Comparison of ENCODE assay signal across 8 cellular contexts in genomic region chr1:235329139-235329808, GRCh38. TPM values are rescaled to one million over a fixed set of nuclear protein-coding genes. Genes with fewer than 3 reads are reported as not detected.
DNase-seq lines count a peak whose midpoint lies in the region; ATAC-seq and TF ChIP-seq lines count a peak whose summit lies in the region.

No MANE protein-coding gene starts in this region.

- peak; percentile 30; the same call in 1 of the 2 replicates for TF ChIP-seq CTCF in PC-9 (conservative IDR thresholded peaks at IDR 0.05)

- peak overlapping the region; percentile 73 for H2AFZ ChIP-seq in PC-9

- CTCF ChIA-PET in activated CD8-positive, alpha-beta memory T cell treated with anti-CD3 and anti-CD28 coated beads, Interleukin-2, amount 10 ng/mL, durations not matched to agents 7 days and 5 days (lab: Charles Lee), result interaction anchor here (0.9 to 1.4 kb wide), 5 partner anchors 12 to 99 kb away, joined by 3 to 6 read pairs (median 3); partner anchors contain the start of gene TBCE
- CTCF ChIA-PET in PC-9 (lab: Charles Lee), result no interaction called here

- no peaks in the 10 kb centered on the region for H3K9me3 Mint-ChIP-seq in activated CD8-positive, alpha-beta memory T cell treated with anti-CD3 and anti-CD28 coated beads, Interleukin-2, amount 10 ng/mL, durations not matched to agents 7 days and 5 days (ENCODE audit: low read depth)

- peaks cover 23% of the 10 kb centered on the region for H4K20me1 ChIP-seq in PC-9 (ENCODE audit: insufficient read depth)

- intact Hi-C loops in PC-9 (cut with micrococcal nuclease; ENCODE audit: unreplicated experiment), result loop anchor here (2.0 to 10.0 kb wide), 5 partner anchors 32 to 957 kb away; partner anchors contain the start of genes COA6, RBM34 and TOMM20

- peak overlapping the region; percentile 88 for H3K9ac ChIP-seq in adipocyte (ENCODE audit: low read length)

- peaks cover 41% of the 10 kb centered on the region for H3K4me1 Mint-ChIP-seq in activated CD8-positive, alpha-beta memory T cell treated with anti-CD3 and anti-CD28 coated beads, Interleukin-2, amount 10 ng/mL, durations not matched to agents 7 days and 5 days

- POLR2A ChIA-PET in PC-9 (lab: Charles Lee; ENCODE audit: unreplicated experiment), result interaction anchor here (0.6 to 0.7 kb wide), 2 partner anchors 113 to 148 kb away, joined by 3 to 16 read pairs; no protein-coding TSS in a partner anchor

- H3K36me3 Mint-ChIP-seq in activated CD8-positive, alpha-beta memory T cell treated with anti-CD3 and anti-CD28 coated beads, Interleukin-2, amount 10 ng/mL, durations not matched to agents 7 days and 5 days, result peaks cover 23% of the 10 kb centered on the region

- DNase-seq in activated CD8-positive, alpha-beta memory T cell treated with anti-CD3 and anti-CD28 coated beads, Interleukin-2, amount 10 ng/mL, durations not matched to agents 7 days and 5 days, result peak; percentile 79
- DNase-seq in activated CD8-positive, alpha-beta memory T cell treated with anti-CD3 and anti-CD28 coated beads for 24 hours, result no peak
- DNase-seq in PC-9 (peak in 1 of 2 experiments; percentile 42), adipocyte (ENCODE audit: low read depth) (peak; percentile 77), NCI-H226 (no peak)
- DNase-seq in stimulated activated CD4-positive, alpha-beta T cell treated with anti-CD3 and anti-CD28 coated beads, Interleukin-1b, Interleukin-23, amount 100 ng/mL, for 4 hours (ENCODE audit: low read depth in 2 of 2), result peak; percentile 25 to 32

- H3F3A ChIP-seq in PC-9 (ENCODE audit: insufficient read depth, low read depth), result peaks cover 16% of the 10 kb centered on the region

- H3K4me1 ChIP-seq in PC-9 (replicated peaks; ENCODE audit: insufficient read depth), result peaks cover 43% of the 10 kb centered on the region
- H3K4me1 ChIP-seq in adipocyte (ENCODE audit: control insufficient read depth, insufficient read depth, low read length), result peaks cover 40% of the 10 kb centered on the region

- H3K36me3 ChIP-seq in PC-9 (ENCODE audit: low read depth), result peaks cover 20% of the 10 kb centered on the region; the same call in 1 of the 2 replicates
- no peaks in the 10 kb centered on the region for H3K36me3 ChIP-seq in adipocyte (ENCODE audit: control insufficient read depth, insufficient read depth, low read length, severe bottlenecking)

- peaks cover 89% of the 10 kb centered on the region for H3K79me2 ChIP-seq in PC-9 (ENCODE audit: low read depth)

- peak; percentile 13 for ATAC-seq in activated CD8-positive, alpha-beta memory T cell treated with anti-CD3 and anti-CD28 coated beads, Interleukin-2, amount 10 ng/mL, durations not matched to agents 7 days and 5 days
- ATAC-seq in HG02938 (IDR thresholded peaks at IDR 0.05; ENCODE audit: unreplicated experiment), result peak; percentile 33

- peak overlapping the region; percentile 65 for H3K4me3 ChIP-seq in PC-9
- H3K4me3 ChIP-seq in adipocyte (ENCODE audit: low read length), result peak overlapping the region; percentile 90
- H3K4me3 ChIP-seq in iPS-18c (ENCODE audit: insufficient read depth, low read depth, low read length), result peak overlapping the region; percentile 94

- BruUV-seq in PC-9 (replicated peaks; lab: Mats Ljungman, UMichigan), result TSS peak; percentile 57

- H3K9me3 ChIP-seq in PC-9 (ENCODE audit: insufficient read depth, low read depth) (no peaks in the 10 kb centered on the region), adipocyte (ENCODE audit: control insufficient read depth, low read length) (no peaks in the 10 kb centered on the region), iPS-18c (ENCODE audit: control insufficient read depth, insufficient read depth, low read length) (no peaks in the 10 kb centered on the region)

- H3K9me2 ChIP-seq in PC-9 (ENCODE audit: insufficient read depth), result peaks cover 5% of the 10 kb centered on the region; the same call in 1 of the 2 replicates

- peak overlapping the region; percentile 83 for H3K4me2 ChIP-seq in PC-9

- no peak overlapping the region for H3K27ac Mint-ChIP-seq in activated CD8-positive, alpha-beta memory T cell treated with anti-CD3 and anti-CD28 coated beads, Interleukin-2, amount 10 ng/mL, durations not matched to agents 7 days and 5 days

- H3K27me3 ChIP-seq in PC-9 (ENCODE audit: insufficient read depth, low read depth) (no peaks in the 10 kb centered on the region), adipocyte (replicated peaks; ENCODE audit: control insufficient read depth, insufficient read depth, low read length) (no peaks in the 10 kb centered on the region)

- H3K27ac ChIP-seq in PC-9, result peak overlapping the region; percentile 79

- H3K27me3 Mint-ChIP-seq in activated CD8-positive, alpha-beta memory T cell treated with anti-CD3 and anti-CD28 coated beads, Interleukin-2, amount 10 ng/mL, durations not matched to agents 7 days and 5 days, result no peaks in the 10 kb centered on the region

- no peak overlapping the region for H3K4me3 Mint-ChIP-seq in activated CD8-positive, alpha-beta memory T cell treated with anti-CD3 and anti-CD28 coated beads, Interleukin-2, amount 10 ng/mL, durations not matched to agents 7 days and 5 days

RNA-seq across cellular contexts. Expression of gene GGPS1, which starts 0.9 kb away (rescaled TPM):
- 10 to 100 TPM; 22.7 to 23.9 TPM for total RNA-seq in activated CD8-positive, alpha-beta memory T cell treated with anti-CD3 and anti-CD28 coated beads, Interleukin-2, amount 10 ng/mL, durations not matched to agents 7 days and 5 days
- total RNA-seq in PC-9 (2021), result 47.4 and 61.7 TPM in 2 replicates

RNA-seq across cellular contexts. Expression of gene ARID4B, which starts 1.3 kb away (rescaled TPM):
- 10 to 100 TPM; 43.3 to 61.0 TPM for total RNA-seq in activated CD8-positive, alpha-beta memory T cell treated with anti-CD3 and anti-CD28 coated beads, Interleukin-2, amount 10 ng/mL, durations not matched to agents 7 days and 5 days
- 42.6 and 47.1 TPM in 2 replicates for total RNA-seq in PC-9 (2021)

RNA-seq across cellular contexts. Expression of gene TBCE, which starts 38.0 kb away (rescaled TPM):
- total RNA-seq in activated CD8-positive, alpha-beta memory T cell treated with anti-CD3 and anti-CD28 coated beads, Interleukin-2, amount 10 ng/mL, durations not matched to agents 7 days and 5 days, result 10 to 100 TPM; 27.4 to 30.2 TPM
- total RNA-seq in PC-9 (2021), result 18.9 and 22.8 TPM in 2 replicates

Comparison
In these comparisons a context has a peak if more than half of its experiments do, and no peak if none do; other contexts are left out.
1. DNase-seq: peak in activated CD8-positive, alpha-beta memory T cell treated with anti-CD3 and anti-CD28 coated beads, Interleukin-2, amount 10 ng/mL, durations not matched to agents 7 days and 5 days (single experiment), adipocyte (single experiment) and stimulated activated CD4-positive, alpha-beta T cell treated with anti-CD3 and anti-CD28 coated beads, Interleukin-1b, Interleukin-23, amount 100 ng/mL, for 4 hours (2 of 2); none in activated CD8-positive, alpha-beta memory T cell treated with anti-CD3 and anti-CD28 coated beads for 24 hours (single experiment) and NCI-H226 (single experiment).
2. Peak in every context shown above with its lines, with median percentiles within 50 percentile points of each other: H3K4me3 ChIP-seq.